In genomic region chr11:113632981-113633380, GRCh38 we compare ENCODE assay signal across 20 cellular contexts.
A peak's percentile ranks its signal among the peaks of the same experiment; 100 is the strongest.
DNase-seq lines count a peak whose midpoint lies in the region; FAIRE-seq and TF ChIP-seq lines count a peak whose summit lies in the region.
"Had no signal": no experiment of that assay in that cellular context is flagged by ENCODE, and none has a peak within 500 bp of the region (broad histone marks: within the 10 kb centered on the region; RNA-seq: fewer than 3 reads in every experiment).

No MANE protein-coding gene starts in this region.

- peak; percentile 90 for DNase-seq in AG08395 (ENCODE audit: low spot score)
- DNase-seq in HS-5 (ENCODE audit: low read depth) = peak; percentile 40
- peak; percentile 6 for DNase-seq in bronchial epithelial cell (ENCODE audit: low read depth)
- peak; percentile 6 to 40 for DNase-seq in lung microvascular endothelial cell (ENCODE audit: low read depth in 2 of 2)
- DNase-seq in COR-L47 (lab: John Stamatoyannopoulos, UW) = no peak
- DNase-seq in NCI-H146 treated with DMSO at 0.1 percent for 48 hours (lab: John Stamatoyannopoulos, UW; ENCODE audit: unreplicated experiment) = no peak
- DNase-seq in activated naive CD4-positive, alpha-beta T cell treated with anti-CD3 and anti-CD28 coated beads, Interleukin-2, amount 10 ng/mL, durations not matched to agents 7 days and 5 days = no peak
- no peak for DNase-seq in islet precursor cell
- DNase-seq: activated CD8-positive, alpha-beta memory T cell treated with anti-CD3 and anti-CD28 coated beads for 24 hours; activated naive CD8-positive, alpha-beta T cell treated with anti-CD3 and anti-CD28 coated beads, Interleukin-2, amount 10 ng/mL, durations not matched to agents 7 days and 5 days; CD4-positive, alpha-beta T cell; central memory CD4-positive, alpha-beta T cell; DMS79; effector CD4-positive, alpha-beta T cell; hypothalamus; left cardiac atrium; midbrain; NCI-H1048 had no signal

- H3K36me3 Mint-ChIP-seq in activated naive CD4-positive, alpha-beta T cell treated with anti-CD3 and anti-CD28 coated beads, Interleukin-2, amount 10 ng/mL, durations not matched to agents 7 days and 5 days = no peaks in the 10 kb centered on the region
- H3K36me3 Mint-ChIP-seq: activated naive CD8-positive, alpha-beta T cell treated with anti-CD3 and anti-CD28 coated beads, Interleukin-2, amount 10 ng/mL, durations not matched to agents 7 days and 5 days had no signal

- no peaks in the 10 kb centered on the region for H3K27me3 Mint-ChIP-seq in activated naive CD4-positive, alpha-beta T cell treated with anti-CD3 and anti-CD28 coated beads, Interleukin-2, amount 10 ng/mL, durations not matched to agents 7 days and 5 days

- no peaks in the 10 kb centered on the region for H3K4me1 Mint-ChIP-seq in activated naive CD4-positive, alpha-beta T cell treated with anti-CD3 and anti-CD28 coated beads, Interleukin-2, amount 10 ng/mL, durations not matched to agents 7 days and 5 days
- H3K4me1 Mint-ChIP-seq: activated naive CD8-positive, alpha-beta T cell treated with anti-CD3 and anti-CD28 coated beads, Interleukin-2, amount 10 ng/mL, durations not matched to agents 7 days and 5 days had no signal

- no peak overlapping the region for H3K27ac Mint-ChIP-seq in activated naive CD4-positive, alpha-beta T cell treated with anti-CD3 and anti-CD28 coated beads, Interleukin-2, amount 10 ng/mL, durations not matched to agents 7 days and 5 days
- H3K27ac Mint-ChIP-seq: activated naive CD8-positive, alpha-beta T cell treated with anti-CD3 and anti-CD28 coated beads, Interleukin-2, amount 10 ng/mL, durations not matched to agents 7 days and 5 days; CD4-positive, alpha-beta T cell had no signal

- H3K27me3 ChIP-seq in bronchial epithelial cell (ENCODE audit: control insufficient read depth, insufficient read depth, low read length) = no peaks in the 10 kb centered on the region
- H3K27me3 ChIP-seq: tibial nerve had no signal

- CTCF ChIA-PET in activated naive CD4-positive, alpha-beta T cell treated with anti-CD3 and anti-CD28 coated beads, Interleukin-2, amount 10 ng/mL, durations not matched to agents 7 days and 5 days (lab: Charles Lee) = interaction anchor here (0.7 kb wide), 1 partner anchor 183 kb away, joined by 3 read pairs; no protein-coding TSS in a partner anchor

- no peaks in the 10 kb centered on the region for H3K36me3 ChIP-seq in bronchial epithelial cell (ENCODE audit: control insufficient read depth, insufficient read depth, low read length)
- H3K36me3 ChIP-seq: tibial nerve had no signal

- H3K4me3 Mint-ChIP-seq in activated naive CD4-positive, alpha-beta T cell treated with anti-CD3 and anti-CD28 coated beads, Interleukin-2, amount 10 ng/mL, durations not matched to agents 7 days and 5 days = no peak overlapping the region
- H3K4me3 Mint-ChIP-seq: activated naive CD8-positive, alpha-beta T cell treated with anti-CD3 and anti-CD28 coated beads, Interleukin-2, amount 10 ng/mL, durations not matched to agents 7 days and 5 days; CD4-positive, alpha-beta T cell had no signal

- H3K9me3 Mint-ChIP-seq in activated naive CD4-positive, alpha-beta T cell treated with anti-CD3 and anti-CD28 coated beads, Interleukin-2, amount 10 ng/mL, durations not matched to agents 7 days and 5 days = peaks cover 2% of the 10 kb centered on the region
- H3K9me3 Mint-ChIP-seq: activated naive CD8-positive, alpha-beta T cell treated with anti-CD3 and anti-CD28 coated beads, Interleukin-2, amount 10 ng/mL, durations not matched to agents 7 days and 5 days; CD4-positive, alpha-beta T cell had no signal

- FAIRE-seq in bronchial epithelial cell (lab: Jason Lieb, UNC) = no peak

- no peak for TF ChIP-seq CTCF in bronchial epithelial cell (IDR thresholded peaks at IDR 0.05; ENCODE audit: insufficient read depth, low read length, severe bottlenecking)

- no peak overlapping the region for H3K4me3 ChIP-seq in bronchial epithelial cell (ENCODE audit: low read depth, low read length)
- H3K4me3 ChIP-seq: SK-N-MC, tibial nerve had no signal

Comparison
In these comparisons a context has a peak if more than half of its experiments do, and no peak if none do; other contexts are left out.
1. DNase-seq: peak in AG08395 (single experiment), HS-5 (single experiment), bronchial epithelial cell (single experiment) and lung microvascular endothelial cell (2 of 2); none in COR-L47 (single experiment), NCI-H146 treated with DMSO at 0.1 percent for 48 hours (single experiment), activated naive CD4-positive, alpha-beta T cell treated with anti-CD3 and anti-CD28 coated beads, Interleukin-2, amount 10 ng/mL, durations not matched to agents 7 days and 5 days (single experiment) and islet precursor cell (single experiment).